8 cellular contexts compared by ENCODE assay signal in genomic region chr1:200620273-200621131, GRCh38. TPM values are rescaled to one million over a fixed set of nuclear protein-coding genes. Genes with fewer than 3 reads are reported as not detected.
DNase-seq lines count a peak whose midpoint lies in the region; ATAC-seq and TF ChIP-seq lines count a peak whose summit lies in the region.

KIF14 (minus strand) TSS chr1:200620751; CDS start chr1:200618723, 2,028 bp downstream.

- H3K9me3 ChIP-seq in HUES48 (ENCODE audit: control insufficient read depth, insufficient read depth, low read length): no peaks in the 10 kb centered on the region
- no peaks in the 10 kb centered on the region for H3K9me3 ChIP-seq in NT2/D1 (ENCODE audit: insufficient read depth, low read length)

- no peak for TF ChIP-seq CTCF in Calu3 (IDR thresholded peaks at IDR 0.05; ENCODE audit: unreplicated experiment)
- TF ChIP-seq CTCF in endothelial cell (IDR thresholded peaks at IDR 0.05; ENCODE audit: unreplicated experiment): no peak

- H3K27ac Mint-ChIP-seq in Calu3 (ENCODE audit: unreplicated experiment) (peak within 1 kb of the TSS; percentile 97), endothelial cell (ENCODE audit: unreplicated experiment) (peak within 1 kb of the TSS; percentile 92)

- H3K4me1 ChIP-seq in HUES48 (ENCODE audit: control insufficient read depth, insufficient read depth, low read length) (peaks cover 4% of the 10 kb centered on the region; the same call in 1 of the 2 replicates), NT2/D1 (ENCODE audit: insufficient read depth, insufficient read length) (no peaks in the 10 kb centered on the region)

- DNase-seq in Calu3: peak; percentile 98
- peak; percentile 94 for DNase-seq in NT2/D1 (ENCODE audit: low read depth, low spot score)
- peak; percentile 68 to 79 (median 78) for DNase-seq in activated CD8-positive, alpha-beta memory T cell treated with anti-CD3 and anti-CD28 coated beads for 48 hours (ENCODE audit: low read depth in 2 of 3, low spot score in 2 of 3)
- peak; percentile 89 for DNase-seq in endothelial cell (ENCODE audit: low spot score)
- peak; percentile 78 for DNase-seq in middle frontal gyrus (ENCODE audit: extremely low spot score, low spot score)
- DNase-seq in stimulated activated CD8-positive, alpha-beta memory T cell treated with anti-CD3 and anti-CD28 coated beads, Interleukin-2, amount 100 ng/mL, for 48 hours (ENCODE audit: low read depth in 2 of 2): peak; percentile 88 to 89

- H3K9me3 Mint-ChIP-seq in Calu3 (ENCODE audit: low read depth, unreplicated experiment) (no peaks in the 10 kb centered on the region), endothelial cell (ENCODE audit: unreplicated experiment) (no peaks in the 10 kb centered on the region)

- TSS peak; percentile 65 for BruUV-seq in Calu3 (replicated peaks; lab: Mats Ljungman, UMichigan)

- H3K4me3 ChIP-seq in HUES48 (ENCODE audit: low read depth, low read length): peak within 1 kb of the TSS; percentile 95
- H3K4me3 ChIP-seq in NT2/D1 (ENCODE audit: insufficient read length, low read depth): peak within 1 kb of the TSS; percentile 95

- ATAC-seq in GM21423 (IDR thresholded peaks at IDR 0.05; ENCODE audit: unreplicated experiment): peak; percentile 91

- H3K4me1 Mint-ChIP-seq in Calu3 (ENCODE audit: low read depth, unreplicated experiment): peaks cover 18% of the 10 kb centered on the region
- peaks cover 15% of the 10 kb centered on the region for H3K4me1 Mint-ChIP-seq in endothelial cell (ENCODE audit: unreplicated experiment)

- H3K27me3 ChIP-seq in HUES48 (ENCODE audit: control insufficient read depth, insufficient read depth, low read length) (no peaks in the 10 kb centered on the region), NT2/D1 (ENCODE audit: insufficient read depth, insufficient read length) (no peaks in the 10 kb centered on the region)

- CTCF ChIA-PET in Calu3 (lab: Charles Lee): interaction anchor here (0.6 to 2.1 kb wide), 4 partner anchors 36 to 319 kb away, joined by 3 to 24 read pairs (median 4); partner anchors contain the start of gene DDX59

- peak within 1 kb of the TSS; percentile 97 for H3K4me3 Mint-ChIP-seq in Calu3 (ENCODE audit: low read depth, unreplicated experiment)
- H3K4me3 Mint-ChIP-seq in endothelial cell (ENCODE audit: unreplicated experiment): peak within 1 kb of the TSS; percentile 95

- intact Hi-C loops in Calu3 (cut with micrococcal nuclease; ENCODE audit: unreplicated experiment): loop anchor here (5.0 kb wide), 3 partner anchors 47 to 492 kb away; partner anchors contain the start of genes CACNA1S and DDX59

- H3K9ac ChIP-seq in HUES48 (ENCODE audit: low read depth, low read length) (peak within 1 kb of the TSS; percentile 92), NT2/D1 (ENCODE audit: insufficient read length, low read depth) (peak within 1 kb of the TSS; percentile 98)

- H3K27me3 Mint-ChIP-seq in Calu3 (ENCODE audit: unreplicated experiment) (no peaks in the 10 kb centered on the region), endothelial cell (ENCODE audit: unreplicated experiment) (no peaks in the 10 kb centered on the region)

- H3K27ac ChIP-seq in HUES48 (ENCODE audit: low read depth, low read length): peak within 1 kb of the TSS; percentile 81

- peaks cover 34% of the 10 kb centered on the region for H3K36me3 ChIP-seq in HUES48 (ENCODE audit: control insufficient read depth, insufficient read depth, low read length)
- H3K36me3 ChIP-seq in NT2/D1 (ENCODE audit: insufficient read depth, insufficient read length, low read length): peaks cover 31% of the 10 kb centered on the region

- H3K36me3 Mint-ChIP-seq in Calu3 (ENCODE audit: insufficient read depth, unreplicated experiment) (peaks cover 26% of the 10 kb centered on the region), endothelial cell (ENCODE audit: low read depth, unreplicated experiment) (no peaks in the 10 kb centered on the region)

RNA-seq across cellular contexts. Expression of gene KIF14, which starts in this region (rescaled TPM):
- 17.2 and 20.7 TPM in 2 replicates for total RNA-seq in Calu3 (2022)
- total RNA-seq in endothelial cell (ENCODE audit: unreplicated experiment): 3.8 TPM

Comparison
In these comparisons a context has a peak if more than half of its experiments do, and no peak if none do; other contexts are left out.
1. Peak in every context shown above with its lines: DNase-seq, ATAC-seq, H3K4me3 ChIP-seq and H3K27ac ChIP-seq.